Comparison of ENCODE assay signal across 2 cellular contexts in the genomic region with DNA sequence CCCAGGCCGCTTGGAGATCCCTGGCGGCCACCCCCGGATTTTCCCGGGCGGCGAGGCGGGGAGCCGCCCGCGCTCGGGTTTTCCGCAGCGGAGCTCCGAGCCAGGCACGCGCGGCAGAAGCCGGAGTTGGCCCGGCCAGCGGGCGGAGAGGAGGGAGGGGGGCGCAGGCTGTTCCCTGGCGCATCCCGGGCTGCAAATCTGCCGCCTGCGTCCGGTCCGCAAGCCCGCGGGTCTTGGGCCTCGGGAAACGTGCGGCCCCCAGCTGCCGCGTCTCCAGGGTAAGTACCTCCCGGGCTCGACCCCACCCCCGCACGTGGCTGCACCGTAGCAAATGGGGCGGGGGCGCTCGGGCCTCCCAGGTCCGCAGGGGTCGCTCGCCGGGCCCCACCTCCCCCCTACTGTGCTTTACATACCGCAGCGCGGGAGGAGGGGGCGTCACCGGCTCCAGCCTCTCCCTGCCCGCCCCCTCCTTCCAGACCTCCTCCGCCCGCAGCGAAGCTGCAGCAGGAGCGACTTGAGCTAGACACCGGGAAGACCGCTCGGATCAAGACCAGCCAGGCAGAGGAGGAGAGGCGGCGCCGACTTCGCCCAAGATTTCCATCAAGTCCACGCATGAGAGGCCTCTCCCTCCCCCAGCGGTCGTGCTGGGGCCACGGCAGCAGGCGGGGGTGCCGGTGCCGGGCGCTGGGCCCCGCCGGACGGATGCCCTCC.
TF ChIP-seq lines count a peak whose summit lies in the region.

No MANE protein-coding gene starts in this region.

TF ChIP-seq in K562, 482 proteins besides CTCF, POLR2A, EP300 and RAD21:
- TF ChIP-seq EGR1 (conservative IDR thresholded peaks at IDR 0.05): peak; percentile 21; the same call in 1 of the 2 replicates
- no peak for TF ChIP-seq TAF7 (tag; IDR thresholded peaks at IDR 0.05)
- peak; percentile 93 for TF ChIP-seq RBM22 (IDR thresholded peaks at IDR 0.05; ENCODE audit: low read depth, low read length, poor library complexity, severe bottlenecking)
- peak; percentile 18 for TF ChIP-seq POLR2G (IDR thresholded peaks at IDR 0.05; ENCODE audit: low read depth, low read length)

TF ChIP-seq in GM12891, 5 proteins besides CTCF, POLR2A, EP300 and RAD21:
- TF ChIP-seq POLR2AphosphoS5 (IDR thresholded peaks at IDR 0.05; ENCODE audit: low read depth, low read length) (no peak), PAX5 (IDR thresholded peaks at IDR 0.05; ENCODE audit: insufficient read depth, low read length, severe bottlenecking) (no peak), TAF1 (IDR thresholded peaks at IDR 0.05; ENCODE audit: low read depth, low read length) (no peak), POU2F2 (IDR thresholded peaks at IDR 0.05; ENCODE audit: low read depth, low read length) (no peak), SPI1 (IDR thresholded peaks at IDR 0.05; ENCODE audit: low read depth, low read length) (no peak)
